14 cellular contexts compared by ENCODE assay signal in the genomic region with DNA sequence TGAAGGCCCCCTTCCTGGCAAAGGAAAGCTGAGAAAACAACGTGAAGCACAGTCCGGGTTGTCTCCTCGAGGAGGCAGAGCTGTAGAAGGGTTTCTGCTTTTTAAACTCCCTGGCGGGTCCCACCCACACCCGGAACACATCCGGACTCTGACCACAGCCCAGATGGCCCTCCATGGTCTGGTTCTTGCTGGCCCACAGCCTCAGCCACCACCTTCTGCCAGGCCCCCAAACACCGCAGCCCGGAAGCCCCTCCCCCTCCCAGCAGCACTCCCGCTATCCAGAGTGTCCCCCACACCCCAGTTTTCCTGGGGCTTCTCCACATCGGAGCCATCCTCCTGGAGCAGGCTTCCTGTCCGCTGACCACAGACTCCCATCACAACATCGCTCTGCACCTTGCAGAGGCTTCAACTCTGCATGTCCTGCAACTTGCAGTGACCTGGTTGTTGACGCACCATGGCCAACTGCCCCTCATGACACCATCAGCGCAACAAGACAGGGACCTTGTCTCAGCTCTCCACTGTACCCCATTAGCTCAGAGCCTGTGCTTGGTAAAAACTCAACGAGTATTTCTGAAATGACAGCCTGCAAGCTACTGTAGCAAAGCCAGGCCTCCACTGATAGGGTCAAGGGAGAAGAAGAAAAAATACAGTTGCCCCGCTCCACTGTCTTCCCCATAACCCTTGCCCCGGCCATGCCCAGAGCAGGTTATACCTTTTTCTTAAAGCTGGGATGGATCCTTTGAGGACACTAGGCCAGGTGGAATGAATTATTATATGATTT.
A peak's percentile ranks its signal among the peaks of the same experiment; 100 is the strongest.
DNase-seq lines count a peak whose midpoint lies in the region; ATAC-seq and TF ChIP-seq lines count a peak whose summit lies in the region.
"Had no signal": no experiment of that assay in that cellular context is flagged by ENCODE, and none has a peak within 500 bp of the region (broad histone marks: within the 10 kb centered on the region; RNA-seq: fewer than 3 reads in every experiment).

No MANE protein-coding gene starts in this region.

- ATAC-seq in GM21367 (IDR thresholded peaks at IDR 0.05; ENCODE audit: unreplicated experiment) (peak; percentile 72), HG03159 (IDR thresholded peaks at IDR 0.05; ENCODE audit: unreplicated experiment) (peak; percentile 67)
- ATAC-seq: activated CD8-positive, alpha-beta T cell treated with anti-CD3 and anti-CD28 coated beads, Interleukin-2, amount 10 ng/mL, durations not matched to agents 7 days and 5 days had no signal

- no peaks in the 10 kb centered on the region for H3K9me3 ChIP-seq in liver (ENCODE audit: control insufficient read depth in 4 of 4, low read length in 3 of 4)
- H3K9me3 ChIP-seq in trophoblast cell (ENCODE audit: insufficient read depth, low read depth, low read length): peaks cover 3% of the 10 kb centered on the region
- H3K9me3 ChIP-seq: ascending aorta, thoracic aorta had no signal

- H3K27me3 ChIP-seq in liver (ENCODE audit: control insufficient read depth in 4 of 4, insufficient read depth in 4 of 4, low read length in 3 of 4): no peaks in the 10 kb centered on the region
- no peaks in the 10 kb centered on the region for H3K27me3 ChIP-seq in trophoblast cell (ENCODE audit: insufficient read depth, low read length)
- H3K27me3 ChIP-seq: ascending aorta had no signal

- no peak overlapping the region for H3K23ac ChIP-seq in trophoblast cell (ENCODE audit: low read length)

- H3K18ac ChIP-seq in trophoblast cell (ENCODE audit: low read length): no peak overlapping the region

- H3K4me1 ChIP-seq in liver (ENCODE audit: control insufficient read depth in 4 of 4, insufficient read depth in 4 of 4, low read length in 3 of 4): peaks cover 4 to 17% (median 14%) of the 10 kb centered on the region in 4 donors
- H3K4me1 ChIP-seq in trophoblast cell (ENCODE audit: control insufficient read depth in 1 of 2, insufficient read depth in 2 of 2, low read length in 2 of 2): no peaks in the 10 kb centered on the region
- H3K4me1 ChIP-seq: ascending aorta had no signal

- H4K12ac ChIP-seq in trophoblast cell (ENCODE audit: low read depth, low read length): no peak overlapping the region

- TF ChIP-seq RAD21 in liver (IDR thresholded peaks at IDR 0.05): no peak

- DNase-seq in GM13976 (ENCODE audit: low spot score): peak; percentile 57
- DNase-seq in hypothalamus (lab: John Stamatoyannopoulos, UW): no peak
- no peak for DNase-seq in substantia nigra (lab: John Stamatoyannopoulos, UW)
- DNase-seq in NCI-H524 treated with DMSO at 0.1 percent for 48 hours (lab: John Stamatoyannopoulos, UW): no peak
- no peak for DNase-seq in trophoblast cell
- DNase-seq: activated CD8-positive, alpha-beta T cell treated with anti-CD3 and anti-CD28 coated beads, Interleukin-2, amount 10 ng/mL, durations not matched to agents 7 days and 5 days; erythroblast; NCI-H510A had no signal

- in situ Hi-C loops in GM13976 (cut with MboI; ENCODE audit: low sequenced_read_pairs, unreplicated experiment): no loop called here

- H3K14ac ChIP-seq in trophoblast cell (ENCODE audit: low read length): no peak overlapping the region

- H3K4me2 ChIP-seq in trophoblast cell (ENCODE audit: low read length): no peak overlapping the region

- TF ChIP-seq CTCF in GM13976 (IDR thresholded peaks at IDR 0.05; ENCODE audit: borderline replicate concordance, control extremely low read depth, extremely low read depth, insufficient read depth, missing control alignments): no peak
- no peak for TF ChIP-seq CTCF in liver (IDR thresholded peaks at IDR 0.05; ENCODE audit: low read depth, low read length, missing input control)

- no peak overlapping the region for H2BK5ac ChIP-seq in trophoblast cell (ENCODE audit: low read depth, low read length, poor library complexity)

- peak overlapping the region in 2 of 3 donors; percentile 10 to 39 for H3K4me3 ChIP-seq in liver (ENCODE audit: low read depth in 1 of 3, low read length in 3 of 3)
- no peak overlapping the region for H3K4me3 ChIP-seq in trophoblast cell (ENCODE audit: low read depth, low read length)
- H3K4me3 ChIP-seq: ascending aorta, SK-N-MC, thoracic aorta had no signal

- no peak overlapping the region for H2BK12ac ChIP-seq in trophoblast cell (ENCODE audit: low read length)

- H3K79me1 ChIP-seq in trophoblast cell (ENCODE audit: low read length): no peaks in the 10 kb centered on the region

- 47% methylated on average over 17 of the region's 17 CpGs for WGBS in liver
- WGBS in trophoblast cell (ENCODE audit: extremely low coverage, insufficient coverage, insufficient read length): no CpG with 5 or more reads among the region's 17 CpGs

- no peak overlapping the region for H3K9ac ChIP-seq in liver (ENCODE audit: low read depth in 1 of 2, low read length in 2 of 2)
- H3K9ac ChIP-seq in trophoblast cell (ENCODE audit: low read length): no peak overlapping the region

- no peak overlapping the region for H4K91ac ChIP-seq in trophoblast cell (ENCODE audit: low read depth, low read length)

- H3K27ac ChIP-seq in liver (ENCODE audit: low read depth in 1 of 2, low read length in 2 of 2) (peak overlapping the region; percentile 21 to 72), substantia nigra (ENCODE audit: low read depth, low read length, poor library complexity, severe bottlenecking) (no peak overlapping the region), trophoblast cell (ENCODE audit: low read depth, low read length) (no peak overlapping the region)
- H3K27ac ChIP-seq: ascending aorta, SK-N-MC, thoracic aorta had no signal

- no peak overlapping the region for H4K8ac ChIP-seq in trophoblast cell (ENCODE audit: low read depth, low read length)

- no peak overlapping the region for H3K4ac ChIP-seq in trophoblast cell (ENCODE audit: low read depth, low read length)

- no peak overlapping the region for H2BK120ac ChIP-seq in trophoblast cell (ENCODE audit: insufficient read depth, low read length, poor library complexity)

- no peaks in the 10 kb centered on the region for H3K36me3 ChIP-seq in liver (ENCODE audit: control insufficient read depth in 4 of 4, insufficient read depth in 3 of 4, low read depth in 1 of 4, low read length in 3 of 4)
- no peaks in the 10 kb centered on the region for H3K36me3 ChIP-seq in trophoblast cell (ENCODE audit: control insufficient read depth in 1 of 2, insufficient read depth in 2 of 2, low read length in 2 of 2)
- H3K36me3 ChIP-seq: ascending aorta, thoracic aorta had no signal

- H2AK5ac ChIP-seq in trophoblast cell (ENCODE audit: low read length): no peak overlapping the region

- H3K79me2 ChIP-seq in trophoblast cell (ENCODE audit: control insufficient read depth, insufficient read depth, low read length, poor library complexity): no peaks in the 10 kb centered on the region

- H2AFZ ChIP-seq in trophoblast cell (ENCODE audit: insufficient read depth, low read length, poor library complexity): no peak overlapping the region

TF ChIP-seq in liver, 16 proteins besides CTCF, POLR2A, EP300 and RAD21 (continues in another document):
- TF ChIP-seq EGR1 (IDR thresholded peaks at IDR 0.05; ENCODE audit: low read depth in 2 of 2): no peak
- TF ChIP-seq, protein P1, sequence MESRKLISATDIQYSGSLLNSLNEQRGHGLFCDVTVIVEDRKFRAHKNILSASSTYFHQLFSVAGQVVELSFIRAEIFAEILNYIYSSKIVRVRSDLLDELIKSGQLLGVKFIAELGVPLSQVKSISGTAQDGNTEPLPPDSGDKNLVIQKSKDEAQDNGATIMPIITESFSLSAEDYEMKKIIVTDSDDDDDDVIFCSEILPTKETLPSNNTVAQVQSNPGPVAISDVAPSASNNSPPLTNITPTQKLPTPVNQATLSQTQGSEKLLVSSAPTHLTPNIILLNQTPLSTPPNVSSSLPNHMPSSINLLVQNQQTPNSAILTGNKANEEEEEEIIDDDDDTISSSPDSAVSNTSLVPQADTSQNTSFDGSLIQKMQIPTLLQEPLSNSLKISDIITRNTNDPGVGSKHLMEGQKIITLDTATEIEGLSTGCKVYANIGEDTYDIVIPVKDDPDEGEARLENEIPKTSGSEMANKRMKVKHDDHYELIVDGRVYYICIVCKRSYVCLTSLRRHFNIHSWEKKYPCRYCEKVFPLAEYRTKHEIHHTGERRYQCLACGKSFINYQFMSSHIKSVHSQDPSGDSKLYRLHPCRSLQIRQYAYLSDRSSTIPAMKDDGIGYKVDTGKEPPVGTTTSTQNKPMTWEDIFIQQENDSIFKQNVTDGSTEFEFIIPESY (IDR thresholded peaks at IDR 0.05): no peak
- TF ChIP-seq RXRA (IDR thresholded peaks at IDR 0.05): no peak
- TF ChIP-seq NR2F2 (IDR thresholded peaks at IDR 0.05): no peak
- TF ChIP-seq HNF4A (conservative IDR thresholded peaks at IDR 0.05): no peak
- TF ChIP-seq, protein P2, sequence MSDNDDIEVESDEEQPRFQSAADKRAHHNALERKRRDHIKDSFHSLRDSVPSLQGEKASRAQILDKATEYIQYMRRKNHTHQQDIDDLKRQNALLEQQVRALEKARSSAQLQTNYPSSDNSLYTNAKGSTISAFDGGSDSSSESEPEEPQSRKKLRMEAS (IDR thresholded peaks at IDR 0.05): no peak
- TF ChIP-seq GABPA (IDR thresholded peaks at IDR 0.05 in 1 of 2, conservative IDR thresholded peaks at IDR 0.05 in 1 of 2): no peak
- no peak for TF ChIP-seq SP1 (IDR thresholded peaks at IDR 0.05)
- TF ChIP-seq, protein P3, sequence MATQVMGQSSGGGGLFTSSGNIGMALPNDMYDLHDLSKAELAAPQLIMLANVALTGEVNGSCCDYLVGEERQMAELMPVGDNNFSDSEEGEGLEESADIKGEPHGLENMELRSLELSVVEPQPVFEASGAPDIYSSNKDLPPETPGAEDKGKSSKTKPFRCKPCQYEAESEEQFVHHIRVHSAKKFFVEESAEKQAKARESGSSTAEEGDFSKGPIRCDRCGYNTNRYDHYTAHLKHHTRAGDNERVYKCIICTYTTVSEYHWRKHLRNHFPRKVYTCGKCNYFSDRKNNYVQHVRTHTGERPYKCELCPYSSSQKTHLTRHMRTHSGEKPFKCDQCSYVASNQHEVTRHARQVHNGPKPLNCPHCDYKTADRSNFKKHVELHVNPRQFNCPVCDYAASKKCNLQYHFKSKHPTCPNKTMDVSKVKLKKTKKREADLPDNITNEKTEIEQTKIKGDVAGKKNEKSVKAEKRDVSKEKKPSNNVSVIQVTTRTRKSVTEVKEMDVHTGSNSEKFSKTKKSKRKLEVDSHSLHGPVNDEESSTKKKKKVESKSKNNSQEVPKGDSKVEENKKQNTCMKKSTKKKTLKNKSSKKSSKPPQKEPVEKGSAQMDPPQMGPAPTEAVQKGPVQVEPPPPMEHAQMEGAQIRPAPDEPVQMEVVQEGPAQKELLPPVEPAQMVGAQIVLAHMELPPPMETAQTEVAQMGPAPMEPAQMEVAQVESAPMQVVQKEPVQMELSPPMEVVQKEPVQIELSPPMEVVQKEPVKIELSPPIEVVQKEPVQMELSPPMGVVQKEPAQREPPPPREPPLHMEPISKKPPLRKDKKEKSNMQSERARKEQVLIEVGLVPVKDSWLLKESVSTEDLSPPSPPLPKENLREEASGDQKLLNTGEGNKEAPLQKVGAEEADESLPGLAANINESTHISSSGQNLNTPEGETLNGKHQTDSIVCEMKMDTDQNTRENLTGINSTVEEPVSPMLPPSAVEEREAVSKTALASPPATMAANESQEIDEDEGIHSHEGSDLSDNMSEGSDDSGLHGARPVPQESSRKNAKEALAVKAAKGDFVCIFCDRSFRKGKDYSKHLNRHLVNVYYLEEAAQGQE (IDR thresholded peaks at IDR 0.05): no peak
- TF ChIP-seq JUND (IDR thresholded peaks at IDR 0.05): no peak
- TF ChIP-seq FOXA2 (IDR thresholded peaks at IDR 0.05): no peak

Comparison
In these comparisons a context has a peak if more than half of its experiments do, and no peak if none do; other contexts are left out.
1. H3K27ac ChIP-seq: peak in liver (2 of 2); none in substantia nigra (single experiment) and trophoblast cell (single experiment).